ENCODE assay signal across 8 cellular contexts in genomic region chr9:74887981-74888370, GRCh38. TPM values are rescaled to one million over a fixed set of nuclear protein-coding genes. Genes with fewer than 3 reads are reported as not detected.
DNase-seq lines count a peak whose midpoint lies in the region; ATAC-seq and TF ChIP-seq lines count a peak whose summit lies in the region.

No MANE protein-coding gene starts in this region.

- H3K4me1 ChIP-seq in left ventricle myocardium inferior (peaks cover 16% of the 10 kb centered on the region), mesodermal cell (ENCODE audit: control insufficient read depth, insufficient read depth, low read length, poor library complexity, severe bottlenecking) (peaks cover 3% of the 10 kb centered on the region), urinary bladder (ENCODE audit: insufficient read depth) (no peaks in the 10 kb centered on the region)

- ATAC-seq in left ventricle myocardium superior, result no peak

- peaks cover 11% of the 10 kb centered on the region for H3K9me3 ChIP-seq in left ventricle myocardium inferior (replicated peaks)
- no peaks in the 10 kb centered on the region for H3K9me3 ChIP-seq in mesodermal cell (ENCODE audit: control insufficient read depth, low read length)

- H3K27me3 ChIP-seq in left ventricle myocardium inferior (ENCODE audit: low read depth), result peaks cover 21% of the 10 kb centered on the region

- H3K4me3 ChIP-seq in left ventricle myocardium inferior, result peak overlapping the region; percentile 72
- no peak overlapping the region for H3K4me3 ChIP-seq in choroid plexus epithelial cell (ENCODE audit: low read depth, low read length)
- peak overlapping the region; percentile 64 for H3K4me3 ChIP-seq in mesodermal cell (ENCODE audit: extremely low read depth, insufficient read depth, low read length, poor library complexity, severe bottlenecking)
- H3K4me3 ChIP-seq in urinary bladder (ENCODE audit: low read depth, low read length), result peak overlapping the region; percentile 52

- intact Hi-C loops in left ventricle myocardium inferior (cut with micrococcal nuclease), result no loop called here
- intact Hi-C loops in left ventricle myocardium superior (cut with micrococcal nuclease), result no loop called here

- 83% methylated on average over 2 of the region's 4 CpGs; no CpG with 5 or more reads in 1 of the 2 experiments for whole genome bisulfite sequencing in mesodermal cell (ENCODE audit: insufficient coverage in 2 of 2), 2 experiments
- WGBS in urinary bladder, result 72% methylated on average over 4 of the region's 4 CpGs

- DNase-seq in left ventricle myocardium inferior (no peak), left ventricle myocardium superior (no peak), choroid plexus epithelial cell (ENCODE audit: low read depth) (peak; percentile 3), middle frontal gyrus (ENCODE audit: extremely low spot score, low spot score) (no peak), KG1 (lab: John Stamatoyannopoulos, UW) (no peak), NCI-H226 (no peak)

- peak overlapping the region; percentile 82 for H3K27ac ChIP-seq in left ventricle myocardium inferior (replicated peaks)
- no peak overlapping the region for H3K27ac ChIP-seq in mesodermal cell (ENCODE audit: low read depth, low read length, severe bottlenecking)
- no peak overlapping the region for H3K27ac ChIP-seq in urinary bladder (ENCODE audit: low read depth)

- TF ChIP-seq CTCF in left ventricle myocardium inferior (IDR thresholded peaks at IDR 0.05; ENCODE audit: borderline replicate concordance) (no peak), choroid plexus epithelial cell (conservative IDR thresholded peaks at IDR 0.05; ENCODE audit: low read depth, low read length) (no peak)

- H3K36me3 ChIP-seq in left ventricle myocardium inferior (no peaks in the 10 kb centered on the region), mesodermal cell (ENCODE audit: control insufficient read depth, insufficient read depth, low read length) (no peaks in the 10 kb centered on the region), urinary bladder (ENCODE audit: insufficient read depth) (no peaks in the 10 kb centered on the region)

RNA-seq across cellular contexts. Expression of gene TRPM6, which starts 0.3 kb away (rescaled TPM):
- total RNA-seq in left ventricle myocardium inferior (0.30 TPM), left ventricle myocardium superior (0.32 TPM), urinary bladder (0.63 TPM)
- polyA plus RNA-seq in mesodermal cell (2013, experiment 1 of 2), result 0.22 TPM
- polyA plus RNA-seq in mesodermal cell (2013, experiment 2 of 2), result 0.10 TPM
- polyA plus RNA-seq in urinary bladder, result 0.24 TPM
